In genomic region chr4:77473509-77473908, GRCh38 we compare ENCODE assay signal across 8 cellular contexts.
DNase-seq lines count a peak whose midpoint lies in the region; ATAC-seq and TF ChIP-seq lines count a peak whose summit lies in the region.

No MANE protein-coding gene starts in this region.

- DNase-seq in CD14-positive monocyte (ENCODE audit: low spot score) = no peak
- no peak for DNase-seq in RWPE2 (ENCODE audit: low spot score)
- peak; percentile 38 for DNase-seq in iPS DF 4.7 (ENCODE audit: extremely low read depth, low spot score)
- no peak for DNase-seq in NCI-H1436 (lab: John Stamatoyannopoulos, UW)
- DNase-seq in RKO (ENCODE audit: low spot score) = no peak
- no peak for DNase-seq in AG20443 (ENCODE audit: low spot score)
- no peak for DNase-seq in lower leg skin (ENCODE audit: low spot score in 2 of 2)

- no peak overlapping the region for H3K4me3 Mint-ChIP-seq in CD14-positive monocyte

- H3K4me1 ChIP-seq in RWPE2 (ENCODE audit: insufficient read depth, poor library complexity, severe bottlenecking) = no peaks in the 10 kb centered on the region

- peaks cover 0 to 5% (median 3%) of the 10 kb centered on the region in 3 donors for H3K27me3 Mint-ChIP-seq in CD14-positive monocyte (ENCODE audit: low read depth in 3 of 3)

- TF ChIP-seq POLR2A in lower leg skin (IDR thresholded peaks at IDR 0.05) = no peak

- H3K9me3 Mint-ChIP-seq in CD14-positive monocyte = no peaks in the 10 kb centered on the region

- H3K36me3 ChIP-seq in RWPE2 (ENCODE audit: low read depth) = no peaks in the 10 kb centered on the region

- H3K27me3 ChIP-seq in RWPE2 (ENCODE audit: insufficient read depth, poor library complexity, severe bottlenecking) = peaks cover 7% of the 10 kb centered on the region

- ATAC-seq in GM21723 (IDR thresholded peaks at IDR 0.05; ENCODE audit: unreplicated experiment) (peak; percentile 55), RWPE2 (ENCODE audit: low read depth) (no peak)

- H3K36me3 Mint-ChIP-seq in CD14-positive monocyte = no peaks in the 10 kb centered on the region

- H3K4me3 ChIP-seq in RWPE2 (ENCODE audit: severe bottlenecking) (no peak overlapping the region), lower leg skin (ENCODE audit: low read depth, poor library complexity, severe bottlenecking) (no peak overlapping the region)

- H3K27ac Mint-ChIP-seq in CD14-positive monocyte = no peak overlapping the region

- intact Hi-C loops in CD14-positive monocyte (cut with micrococcal nuclease) = no loop called here
- intact Hi-C loops in lower leg skin (cut with DNase I; ENCODE audit: low total_unique reads) = no loop called here

- no peaks in the 10 kb centered on the region for H3K4me1 Mint-ChIP-seq in CD14-positive monocyte

- no peaks in the 10 kb centered on the region for H3K9me3 ChIP-seq in RWPE2 (ENCODE audit: severe bottlenecking)

- 50 to 62% methylated on average over 1 of the region's 1 CpG for WGBS in lower leg skin, 2 donors

- TF ChIP-seq CTCF in CD14-positive monocyte (IDR thresholded peaks at IDR 0.05) (peak; percentile 20), RWPE2 (IDR thresholded peaks at IDR 0.05; ENCODE audit: poor library complexity, severe bottlenecking) (peak; percentile 49), lower leg skin (IDR thresholded peaks at IDR 0.05) (no peak)

- no peak overlapping the region for H3K27ac ChIP-seq in RWPE2 (ENCODE audit: poor library complexity, severe bottlenecking)

Comparison
In these comparisons a context has a peak if more than half of its experiments do, and no peak if none do; other contexts are left out.
1. CTCF ChIP-seq: peak in CD14-positive monocyte (single experiment) and RWPE2 (single experiment); none in lower leg skin (0 of 3).